In genomic region chr6:52317841-52318581, GRCh38 we compare ENCODE assay signal across 9 cellular contexts. TPM values are rescaled to one million over a fixed set of nuclear protein-coding genes. Genes with fewer than 3 reads are reported as not detected.
DNase-seq lines count a peak whose midpoint lies in the region; ATAC-seq and TF ChIP-seq lines count a peak whose summit lies in the region.
"Had no signal": no experiment of that assay in that cellular context is flagged by ENCODE, and none has a peak within 500 bp of the region (broad histone marks: within the 10 kb centered on the region; RNA-seq: fewer than 3 reads in every experiment).

No MANE protein-coding gene starts in this region.

- DNase-seq in CD1c-positive myeloid dendritic cell (ENCODE audit: extremely low spot score) (peak; percentile 47), adipocyte (ENCODE audit: low read depth) (peak; percentile 76), upper lobe of right lung (no peak), Ammon's horn (ENCODE audit: low spot score) (no peak), HuH-7 (ENCODE audit: low spot score) (no peak)
- no peak for DNase-seq in stimulated activated naive CD4-positive, alpha-beta T cell treated with Interleukin-2 at 50 U/mL for 16 hours (lab: John Stamatoyannopoulos, UW)

- H3K36me3 ChIP-seq in adipocyte (ENCODE audit: control insufficient read depth, insufficient read depth, low read length, severe bottlenecking), result no peaks in the 10 kb centered on the region
- no peaks in the 10 kb centered on the region for H3K36me3 ChIP-seq in upper lobe of right lung
- H3K36me3 ChIP-seq: cardiac muscle cell had no signal

- H3K4me3 ChIP-seq in adipocyte (ENCODE audit: low read length), result no peak overlapping the region
- H3K4me3 ChIP-seq in upper lobe of right lung, result no peak overlapping the region
- H3K4me3 ChIP-seq: cardiac muscle cell had no signal

- H3K4me1 ChIP-seq in adipocyte (ENCODE audit: control insufficient read depth, insufficient read depth, low read length) (peaks cover 21% of the 10 kb centered on the region), upper lobe of right lung (peaks cover 6% of the 10 kb centered on the region)

- H3K9me3 ChIP-seq in adipocyte (ENCODE audit: control insufficient read depth, low read length), result no peaks in the 10 kb centered on the region
- H3K9me3 ChIP-seq in upper lobe of right lung, result no peaks in the 10 kb centered on the region

- no peak overlapping the region for H3K27ac ChIP-seq in upper lobe of right lung
- H3K27ac ChIP-seq: cardiac muscle cell had no signal

- H3K27me3 ChIP-seq in adipocyte (replicated peaks; ENCODE audit: control insufficient read depth, insufficient read depth, low read length), result no peaks in the 10 kb centered on the region
- no peaks in the 10 kb centered on the region for H3K27me3 ChIP-seq in upper lobe of right lung
- H3K27me3 ChIP-seq: cardiac muscle cell had no signal

- ATAC-seq in GM19468 (IDR thresholded peaks at IDR 0.05; ENCODE audit: extremely low read depth, unreplicated experiment) (peak; percentile 95), HG03457 (IDR thresholded peaks at IDR 0.05; ENCODE audit: unreplicated experiment) (peak; percentile 96), upper lobe of right lung (peak; percentile 60)

- intact Hi-C loops in upper lobe of right lung (cut with DNase I), result no loop called here

- H3K9ac ChIP-seq in adipocyte (ENCODE audit: low read length), result no peak overlapping the region

- TF ChIP-seq CTCF in upper lobe of right lung (IDR thresholded peaks at IDR 0.05), result no peak

RNA-seq across cellular contexts. Expression of gene MCM3, which starts 33.5 kb away (rescaled TPM):
- total RNA-seq in upper lobe of right lung, result 26.3 TPM

RNA-seq across cellular contexts. Expression of gene PAQR8, which starts 43.9 kb away (rescaled TPM):
- 5.8 TPM for total RNA-seq in upper lobe of right lung

Comparison
In these comparisons a context has a peak if more than half of its experiments do, and no peak if none do; other contexts are left out.
1. DNase-seq: peak in CD1c-positive myeloid dendritic cell (single experiment) and adipocyte (single experiment); none in upper lobe of right lung (single experiment), stimulated activated naive CD4-positive, alpha-beta T cell treated with Interleukin-2 at 50 U/mL for 16 hours (single experiment), Ammon's horn (single experiment) and HuH-7 (single experiment).
2. Peak in every context shown above with its lines, with median percentiles within 50 percentile points of each other: ATAC-seq.